ENCODE assay signal across 8 cellular contexts in genomic region chr12:67650528-67651379, GRCh38. TPM values are rescaled to one million over a fixed set of nuclear protein-coding genes. Genes with fewer than 3 reads are reported as not detected.
A peak's percentile ranks its signal among the peaks of the same experiment; 100 is the strongest.
DNase-seq lines count a peak whose midpoint lies in the region; ATAC-seq, FAIRE-seq and TF ChIP-seq lines count a peak whose summit lies in the region.

No MANE protein-coding gene starts in this region.

- no peak for ATAC-seq in left lung
- ATAC-seq in HG03097 (IDR thresholded peaks at IDR 0.05; ENCODE audit: low FRiP score, unreplicated experiment): no peak

- H3K27ac ChIP-seq in angular gyrus (ENCODE audit: low read depth, low read length) (peak overlapping the region; percentile 49), left lung (peak overlapping the region; percentile 91 to 94), thymus (ENCODE audit: low read depth) (peak overlapping the region; percentile 97)

- DNase-seq in D721Med (ENCODE audit: insufficient read length, low spot score) (no peak), HuH-7 (ENCODE audit: low spot score) (peak; percentile 12), left lung (peak in 1 of 2 donors; percentile 43), glomerular visceral epithelial cell (ENCODE audit: extremely low spot score) (no peak), DMS79 (lab: John Stamatoyannopoulos, UW) (no peak)

- H3K36me3 ChIP-seq in left lung (no peaks in the 10 kb centered on the region), thymus (ENCODE audit: control insufficient read depth, insufficient read depth) (peaks cover 3% of the 10 kb centered on the region)

- WGBS in thymus: 42% methylated on average over 6 of the region's 6 CpGs

- H3K4me1 ChIP-seq in left lung (peaks cover 9 to 41% of the 10 kb centered on the region in 2 donors), thymus (ENCODE audit: control insufficient read depth, insufficient read depth, low read length) (peaks cover 15% of the 10 kb centered on the region)

- H3K27me3 ChIP-seq in left lung (peaks cover 0 to 18% of the 10 kb centered on the region in 2 donors), thymus (ENCODE audit: control insufficient read depth, insufficient read depth) (no peaks in the 10 kb centered on the region)

- TF ChIP-seq CTCF in D721Med (IDR thresholded peaks at IDR 0.05; ENCODE audit: insufficient read depth, missing control alignments) (no peak), left lung (IDR thresholded peaks at IDR 0.05) (no peak)

- H3K4me3 ChIP-seq in left lung: peak overlapping the region; percentile 81 to 84
- H3K4me3 ChIP-seq in thymus (ENCODE audit: low read length): peak overlapping the region; percentile 98

- H3K9me3 ChIP-seq in left lung (no peaks in the 10 kb centered on the region), thymus (ENCODE audit: control insufficient read depth) (no peaks in the 10 kb centered on the region)

- peak; percentile 48 for FAIRE-seq in D721Med (lab: Jason Lieb, UNC)

- intact Hi-C loops in left lung (cut with DNase I): no loop called here

RNA-seq across cellular contexts. Expression of gene DYRK2, which starts 2.2 kb away (rescaled TPM):
- total RNA-seq in left lung: 10 to 100 TPM; 17.4 to 22.8 TPM
- polyA plus RNA-seq in thymus: 11.8 TPM
